ENCODE assay signal across 8 cellular contexts in the genomic region with DNA sequence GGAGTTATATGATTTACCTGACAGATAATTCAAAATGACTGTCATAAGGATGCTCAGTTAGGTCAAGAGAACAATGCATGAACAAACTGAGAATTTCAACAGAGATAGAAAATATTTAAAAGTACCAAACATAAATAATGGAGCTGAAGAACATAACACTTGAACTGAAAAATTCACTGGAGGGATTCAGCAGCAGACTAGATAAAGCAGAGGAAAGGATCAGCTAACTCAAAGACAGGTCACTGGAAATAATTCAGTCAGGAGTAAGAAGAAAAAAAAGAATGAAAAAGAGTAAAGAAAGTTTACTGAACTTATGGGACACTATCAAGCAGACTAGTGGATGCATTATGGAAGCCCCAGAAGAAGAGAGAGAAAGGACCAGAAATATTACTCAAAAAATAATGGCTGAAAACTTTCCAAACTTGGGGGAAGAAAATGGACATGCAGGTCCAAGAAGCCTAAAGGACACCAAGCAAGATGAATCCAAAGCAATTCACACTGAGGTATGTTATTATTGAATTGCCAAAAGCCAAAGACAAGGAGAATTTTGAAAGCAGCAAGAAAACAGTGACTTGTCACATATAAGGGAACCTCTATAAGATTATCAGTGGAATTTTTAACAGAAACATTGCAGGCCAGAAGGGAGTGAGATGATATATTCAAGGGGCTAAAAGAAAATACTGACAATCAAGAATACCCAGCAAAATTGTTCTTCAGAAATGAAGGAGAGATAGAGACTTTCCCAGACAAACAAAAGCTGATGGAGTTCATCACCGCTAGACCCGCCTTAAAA.
"Had no signal": no experiment of that assay in that cellular context is flagged by ENCODE, and none has a peak within 500 bp of the region (broad histone marks: within the 10 kb centered on the region; RNA-seq: fewer than 3 reads in every experiment).

No MANE protein-coding gene starts in this region.

- H3K9ac ChIP-seq: KMS-11 had no signal

- H3K4me2 ChIP-seq: GM23338, KMS-11 had no signal

- H3K27ac ChIP-seq: KMS-11 had no signal

- H3K4me3 ChIP-seq: GM23338 had no signal

- DNase-seq: H9, HCEC 1CT, IMR-90, KBM-7 had no signal

- H2AFZ ChIP-seq: GM23338 had no signal

- FAIRE-seq: H1, H54 had no signal

- ATAC-seq: GM23338 had no signal
